In the genomic region with DNA sequence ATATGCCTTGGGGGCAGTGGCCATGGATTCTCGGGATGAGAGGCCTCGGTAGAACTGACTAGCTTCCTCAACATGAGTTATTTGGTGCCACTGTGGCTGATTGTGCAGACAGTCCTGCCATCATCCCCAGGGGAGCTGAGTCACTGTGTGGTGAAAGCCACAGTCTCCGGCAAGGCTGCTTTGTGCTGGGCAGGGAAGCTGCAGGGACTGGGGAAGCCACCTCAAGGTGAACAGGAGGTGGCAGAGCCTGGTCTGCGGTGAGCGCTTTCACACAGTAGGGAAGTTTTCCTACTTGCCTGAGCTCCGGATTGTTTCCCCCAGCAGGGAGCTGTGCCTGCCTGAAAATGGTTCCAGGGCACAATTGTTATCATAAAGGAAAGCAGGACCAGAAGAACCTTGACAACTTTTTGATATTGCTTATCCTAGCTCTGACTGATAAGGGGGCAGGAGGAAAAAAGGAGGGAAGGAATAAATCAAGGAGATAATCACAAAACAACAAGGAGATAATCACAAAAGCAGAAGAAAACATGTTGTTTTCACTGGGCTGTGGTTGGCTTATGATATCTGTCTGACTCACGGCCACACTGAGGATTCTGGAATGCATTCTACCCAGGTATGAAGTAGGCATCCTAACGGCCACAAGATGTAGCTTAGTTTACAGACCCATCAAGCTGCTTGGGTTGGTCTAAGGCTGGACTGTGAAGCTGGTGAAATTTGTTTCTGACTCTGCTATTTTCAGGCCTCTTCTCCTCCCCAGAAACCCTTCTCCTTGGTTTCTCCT, we compare ENCODE assay signal across 9 cellular contexts. TPM values are rescaled to one million over a fixed set of nuclear protein-coding genes. Genes with fewer than 3 reads are reported as not detected.
DNase-seq lines count a peak whose midpoint lies in the region; ATAC-seq lines count a peak whose summit lies in the region.
"Had no signal": no experiment of that assay in that cellular context is flagged by ENCODE, and none has a peak within 500 bp of the region (broad histone marks: within the 10 kb centered on the region; RNA-seq: fewer than 3 reads in every experiment).

No MANE protein-coding gene starts in this region.

- H3K36me3 Mint-ChIP-seq in activated naive CD4-positive, alpha-beta T cell treated with anti-CD3 and anti-CD28 coated beads, Interleukin-2, amount 50 U/mL, for 72 hours: peaks cover 0 to 8% of the 10 kb centered on the region in 2 donors
- H3K36me3 Mint-ChIP-seq in naive thymus-derived CD4-positive, alpha-beta T cell: peaks cover 0 to 4% (median 0%) of the 10 kb centered on the region in 5 donors

- H3K27me3 ChIP-seq in naive thymus-derived CD4-positive, alpha-beta T cell (ENCODE audit: control insufficient read depth in 2 of 2, insufficient read depth in 2 of 2, low read length in 2 of 2): no peaks in the 10 kb centered on the region

- POLR2A ChIA-PET in naive thymus-derived CD4-positive, alpha-beta T cell (lab: Charles Lee): interaction anchor here (0.6 to 1.3 kb wide), 3 partner anchors 19 to 94 kb away, joined by 3 read pairs; no protein-coding TSS in a partner anchor

- H3K4me3 ChIP-seq in naive thymus-derived CD4-positive, alpha-beta T cell (ENCODE audit: low read length): no peak overlapping the region

- peaks cover 0 to 4% (median 0%) of the 10 kb centered on the region in 7 donors for H3K4me1 Mint-ChIP-seq in naive thymus-derived CD4-positive, alpha-beta T cell

- DNase-seq in AG08395 (ENCODE audit: low spot score) (peak; percentile 91), GM19238 (ENCODE audit: insufficient read length, low spot score) (peak; percentile 32), T follicular helper cell (ENCODE audit: low read depth) (peak; percentile 25), NCI-H510A treated with DMSO at 0.1 percent for 48 hours (lab: John Stamatoyannopoulos, UW) (no peak), cerebellar cortex (ENCODE audit: low spot score) (no peak)
- peak; percentile 70 to 88 for DNase-seq in activated naive CD4-positive, alpha-beta T cell treated with anti-CD3 and anti-CD28 coated beads, Interleukin-2, amount 50 U/mL, for 72 hours (ENCODE audit: low spot score in 2 of 2)
- DNase-seq in naive thymus-derived CD4-positive, alpha-beta T cell: peak in 5 of 9 donors; percentile 16 to 68 (median 28)

- no peak overlapping the region for H3K4me3 Mint-ChIP-seq in naive thymus-derived CD4-positive, alpha-beta T cell

- CTCF ChIA-PET in naive thymus-derived CD4-positive, alpha-beta T cell (lab: Charles Lee): interaction anchor here (1.2 to 2.6 kb wide), 3 partner anchors 14 to 154 kb away, joined by 3 to 8 read pairs (median 5); no protein-coding TSS in a partner anchor

- intact Hi-C loops in naive thymus-derived CD4-positive, alpha-beta T cell (cut with micrococcal nuclease): loop anchor here (1.0 to 5.0 kb wide), 3 partner anchors 19 to 149 kb away; a partner anchor contains a TSS

- H3K9me3 ChIP-seq in naive thymus-derived CD4-positive, alpha-beta T cell (ENCODE audit: control insufficient read depth in 2 of 3, low read length in 3 of 3): no peaks in the 10 kb centered on the region

- ATAC-seq in HG03378 (IDR thresholded peaks at IDR 0.05; ENCODE audit: unreplicated experiment): peak; percentile 94
- peak; percentile 99 for ATAC-seq in activated naive CD4-positive, alpha-beta T cell treated with anti-CD3 and anti-CD28 coated beads, Interleukin-2, amount 50 U/mL, for 72 hours
- peak; percentile 97 for ATAC-seq in naive thymus-derived CD4-positive, alpha-beta T cell

- no peaks in the 10 kb centered on the region for H3K36me3 ChIP-seq in naive thymus-derived CD4-positive, alpha-beta T cell (ENCODE audit: control insufficient read depth in 2 of 3, insufficient read depth in 3 of 3, low read length in 3 of 3)

- H3K27me3 Mint-ChIP-seq in naive thymus-derived CD4-positive, alpha-beta T cell: no peaks in the 10 kb centered on the region

- no peaks in the 10 kb centered on the region for H3K9me3 Mint-ChIP-seq in activated naive CD4-positive, alpha-beta T cell treated with anti-CD3 and anti-CD28 coated beads, Interleukin-2, amount 50 U/mL, for 72 hours
- peaks cover 0 to 13% (median 4%) of the 10 kb centered on the region in 11 donors for H3K9me3 Mint-ChIP-seq in naive thymus-derived CD4-positive, alpha-beta T cell

- H3K4me1 ChIP-seq in naive thymus-derived CD4-positive, alpha-beta T cell (ENCODE audit: control insufficient read depth in 2 of 2, insufficient read depth in 2 of 2, low read length in 2 of 2): peaks cover 4 to 6% of the 10 kb centered on the region in 2 donors

- peak overlapping the region in 1 of 2 donors; percentile 1 for H3K27ac Mint-ChIP-seq in activated naive CD4-positive, alpha-beta T cell treated with anti-CD3 and anti-CD28 coated beads, Interleukin-2, amount 50 U/mL, for 72 hours
- peak overlapping the region in 1 of 9 donors; percentile 2 for H3K27ac Mint-ChIP-seq in naive thymus-derived CD4-positive, alpha-beta T cell

- no peak overlapping the region for H3K27ac ChIP-seq in naive thymus-derived CD4-positive, alpha-beta T cell (ENCODE audit: low read depth, low read length)

RNA-seq across cellular contexts. Expression of a gene that starts 32.2 kb away (rescaled TPM):
- 100 to 1,000 TPM in 1 of 2 donors, 10 to 100 TPM in 1; 79.8 to 121 TPM for total RNA-seq in activated naive CD4-positive, alpha-beta T cell treated with anti-CD3 and anti-CD28 coated beads, Interleukin-2, amount 50 U/mL, for 72 hours
- total RNA-seq in naive thymus-derived CD4-positive, alpha-beta T cell: 100 to 1,000 TPM in 3 of 5 experiments, 10 to 100 TPM in 2; 62.1 to 199 (median 106) TPM
- 100 to 1,000 TPM; 117 to 135 TPM for polyA plus RNA-seq in naive thymus-derived CD4-positive, alpha-beta T cell
- total RNA-seq: endothelial cell of umbilical vein had no signal
- polyA plus RNA-seq: endothelial cell of umbilical vein had no signal

Comparison
In these comparisons a context has a peak if more than half of its experiments do, and no peak if none do; other contexts are left out.
1. DNase-seq: peak in AG08395 (single experiment), GM19238 (single experiment), T follicular helper cell (single experiment), activated naive CD4-positive, alpha-beta T cell treated with anti-CD3 and anti-CD28 coated beads, Interleukin-2, amount 50 U/mL, for 72 hours (2 of 2) and naive thymus-derived CD4-positive, alpha-beta T cell (5 of 9); none in NCI-H510A treated with DMSO at 0.1 percent for 48 hours (single experiment) and cerebellar cortex (single experiment).
2. Peak in every context shown above with its lines, with median percentiles within 50 percentile points of each other: ATAC-seq.